Comparison of ENCODE assay signal across 10 cellular contexts in genomic region chr6:341914-342831, GRCh38. TPM values are rescaled to one million over a fixed set of nuclear protein-coding genes. Genes with fewer than 3 reads are reported as not detected.
DNase-seq lines count a peak whose midpoint lies in the region; ATAC-seq and TF ChIP-seq lines count a peak whose summit lies in the region.
"Had no signal": no experiment of that assay in that cellular context is flagged by ENCODE, and none has a peak within 500 bp of the region (broad histone marks: within the 10 kb centered on the region; RNA-seq: fewer than 3 reads in every experiment).

No MANE protein-coding gene starts in this region.

- peak; percentile 63 to 65 for ATAC-seq in activated T-cell treated with anti-CD3 and anti-CD28 coated beads, Interleukin-2, amount 50 U/mL, for 72 hours (replicated peaks in 1 of 2)
- ATAC-seq in HG02798 (IDR thresholded peaks at IDR 0.05; ENCODE audit: poor library complexity, unreplicated experiment) = peak; percentile 43
- ATAC-seq in stimulated activated naive CD8-positive, alpha-beta T cell treated with anti-CD3 and anti-CD28 coated beads, Interleukin-15, amount 100 ng/mL, for 72 hours = peak; percentile 79
- ATAC-seq: Panc1 had no signal

- H3K9me3 Mint-ChIP-seq in activated T-cell treated with anti-CD3 and anti-CD28 coated beads, Interleukin-2, amount 50 U/mL, for 72 hours = no peaks in the 10 kb centered on the region
- H3K9me3 Mint-ChIP-seq in stimulated activated naive CD8-positive, alpha-beta T cell treated with anti-CD3 and anti-CD28 coated beads, Interleukin-15, amount 100 ng/mL, for 72 hours = no peaks in the 10 kb centered on the region
- H3K9me3 Mint-ChIP-seq in activated CD4-positive, alpha-beta memory T cell treated with anti-CD3 and anti-CD28 coated beads for 36 hours = no peaks in the 10 kb centered on the region

- POLR2A ChIA-PET in activated CD4-positive, alpha-beta memory T cell treated with anti-CD3 and anti-CD28 coated beads for 36 hours (lab: Charles Lee) = no interaction called here

- peaks cover 47% of the 10 kb centered on the region for H3K4me1 Mint-ChIP-seq in activated T-cell treated with anti-CD3 and anti-CD28 coated beads, Interleukin-2, amount 50 U/mL, for 72 hours (ENCODE audit: low read depth)
- peaks cover 75% of the 10 kb centered on the region for H3K4me1 Mint-ChIP-seq in stimulated activated naive CD8-positive, alpha-beta T cell treated with anti-CD3 and anti-CD28 coated beads, Interleukin-15, amount 100 ng/mL, for 72 hours
- peaks cover 24% of the 10 kb centered on the region for H3K4me1 Mint-ChIP-seq in activated CD4-positive, alpha-beta memory T cell treated with anti-CD3 and anti-CD28 coated beads for 36 hours (ENCODE audit: low read depth)

- DNase-seq in activated T-cell treated with anti-CD3 and anti-CD28 coated beads, Interleukin-2, amount 50 U/mL, for 72 hours = peak; percentile 31 to 41
- DNase-seq in activated T-cell treated with anti-CD3 and anti-CD28 coated beads, Interleukin-2, amount 50 U/mL, for 1 hour = no peak
- DNase-seq in stimulated activated naive CD8-positive, alpha-beta T cell treated with anti-CD3 and anti-CD28 coated beads, Interleukin-15, amount 100 ng/mL, for 72 hours = peak; percentile 41 to 71
- DNase-seq in activated CD4-positive, alpha-beta memory T cell treated with anti-CD3 and anti-CD28 coated beads for 36 hours = no peak
- no peak for DNase-seq in cerebellar nuclear complex (lab: John Stamatoyannopoulos, UW)
- no peak for DNase-seq in NCI-H146 treated with DMSO at 0.1 percent for 48 hours (lab: John Stamatoyannopoulos, UW; ENCODE audit: unreplicated experiment)

- H3K27ac Mint-ChIP-seq in activated T-cell treated with anti-CD3 and anti-CD28 coated beads, Interleukin-2, amount 50 U/mL, for 72 hours = no peak overlapping the region
- H3K27ac Mint-ChIP-seq in stimulated activated naive CD8-positive, alpha-beta T cell treated with anti-CD3 and anti-CD28 coated beads, Interleukin-15, amount 100 ng/mL, for 72 hours = peak overlapping the region; percentile 69 to 77
- H3K27ac Mint-ChIP-seq in activated CD4-positive, alpha-beta memory T cell treated with anti-CD3 and anti-CD28 coated beads for 36 hours = no peak overlapping the region

- H2AFZ ChIP-seq in OCI-LY3 (ENCODE audit: low read depth, low read length) = no peak overlapping the region

- peaks cover 86% of the 10 kb centered on the region for H4K20me1 ChIP-seq in OCI-LY3 (ENCODE audit: insufficient read depth, low read length)

- H3K36me3 Mint-ChIP-seq in activated T-cell treated with anti-CD3 and anti-CD28 coated beads, Interleukin-2, amount 50 U/mL, for 72 hours (ENCODE audit: insufficient read depth in 2 of 2) = peaks cover 0 to 4% of the 10 kb centered on the region in 2 donors
- H3K36me3 Mint-ChIP-seq in activated CD4-positive, alpha-beta memory T cell treated with anti-CD3 and anti-CD28 coated beads for 36 hours = peaks cover 4% of the 10 kb centered on the region

- H3K4me1 ChIP-seq in OCI-LY3 (ENCODE audit: low read length) = peaks cover 47% of the 10 kb centered on the region

- H3K27me3 ChIP-seq in OCI-LY3 (ENCODE audit: low read depth, low read length) = peaks cover 13% of the 10 kb centered on the region; the same call in 1 of the 2 replicates

- H3K4me2 ChIP-seq in OCI-LY3 (ENCODE audit: low read length) = peak overlapping the region; percentile 54

- peaks cover 47% of the 10 kb centered on the region for H3K79me2 ChIP-seq in OCI-LY3 (ENCODE audit: low read length)

- H3K27me3 Mint-ChIP-seq in activated T-cell treated with anti-CD3 and anti-CD28 coated beads, Interleukin-2, amount 50 U/mL, for 72 hours (ENCODE audit: low read depth) = peaks cover 5% of the 10 kb centered on the region
- no peaks in the 10 kb centered on the region for H3K27me3 Mint-ChIP-seq in stimulated activated naive CD8-positive, alpha-beta T cell treated with anti-CD3 and anti-CD28 coated beads, Interleukin-15, amount 100 ng/mL, for 72 hours
- no peaks in the 10 kb centered on the region for H3K27me3 Mint-ChIP-seq in activated CD4-positive, alpha-beta memory T cell treated with anti-CD3 and anti-CD28 coated beads for 36 hours

- H3K9me3 ChIP-seq in OCI-LY3 (ENCODE audit: insufficient read depth, low read length) = no peaks in the 10 kb centered on the region

- CTCF ChIA-PET in activated CD4-positive, alpha-beta memory T cell treated with anti-CD3 and anti-CD28 coated beads for 36 hours (lab: Charles Lee) = interaction anchor here (0.8 to 0.9 kb wide), 2 partner anchors 19 to 173 kb away, joined by 3 read pairs; no protein-coding TSS in a partner anchor

- TF ChIP-seq CTCF in OCI-LY3 (IDR thresholded peaks at IDR 0.05; ENCODE audit: low read depth, low read length) = no peak

- peaks cover 52% of the 10 kb centered on the region for H3K36me3 ChIP-seq in OCI-LY3 (replicated peaks; ENCODE audit: low read depth, low read length)

- H3K27ac ChIP-seq in OCI-LY3 (ENCODE audit: low read length) = no peak overlapping the region

- H3K4me3 ChIP-seq in OCI-LY3 (ENCODE audit: low read length) = peak overlapping the region; percentile 10

- no peak overlapping the region for H3K9ac ChIP-seq in OCI-LY3 (ENCODE audit: low read length)

- intact Hi-C loops in activated CD4-positive, alpha-beta memory T cell treated with anti-CD3 and anti-CD28 coated beads for 36 hours (cut with micrococcal nuclease) = no loop called here

- peak overlapping the region; percentile 39 to 47 for H3K4me3 Mint-ChIP-seq in activated T-cell treated with anti-CD3 and anti-CD28 coated beads, Interleukin-2, amount 50 U/mL, for 72 hours
- peak overlapping the region; percentile 74 to 76 for H3K4me3 Mint-ChIP-seq in stimulated activated naive CD8-positive, alpha-beta T cell treated with anti-CD3 and anti-CD28 coated beads, Interleukin-15, amount 100 ng/mL, for 72 hours
- H3K4me3 Mint-ChIP-seq in activated CD4-positive, alpha-beta memory T cell treated with anti-CD3 and anti-CD28 coated beads for 36 hours = no peak overlapping the region

RNA-seq across cellular contexts. Expression of gene IRF4, which starts 49.4 kb away (rescaled TPM):
- 100 to 1,000 TPM; 554 to 602 TPM for total RNA-seq in activated T-cell treated with anti-CD3 and anti-CD28 coated beads, Interleukin-2, amount 50 U/mL, for 72 hours
- 100 to 1,000 TPM; 689 to 705 TPM for total RNA-seq in activated CD4-positive, alpha-beta memory T cell treated with anti-CD3 and anti-CD28 coated beads for 36 hours
- total RNA-seq: lung microvascular endothelial cell had no signal

RNA-seq across cellular contexts. Expression of gene DUSP22, which starts 49.9 kb away (rescaled TPM):
- 10 to 100 TPM; 43.6 to 48.6 TPM for total RNA-seq in activated T-cell treated with anti-CD3 and anti-CD28 coated beads, Interleukin-2, amount 50 U/mL, for 72 hours
- total RNA-seq in activated CD4-positive, alpha-beta memory T cell treated with anti-CD3 and anti-CD28 coated beads for 36 hours = 10 to 100 TPM; 28.0 to 28.7 TPM

Comparison
In these comparisons a context has a peak if more than half of its experiments do, and no peak if none do; other contexts are left out.
1. DNase-seq: peak in activated T-cell treated with anti-CD3 and anti-CD28 coated beads, Interleukin-2, amount 50 U/mL, for 72 hours (2 of 2) and stimulated activated naive CD8-positive, alpha-beta T cell treated with anti-CD3 and anti-CD28 coated beads, Interleukin-15, amount 100 ng/mL, for 72 hours (2 of 2); none in activated T-cell treated with anti-CD3 and anti-CD28 coated beads, Interleukin-2, amount 50 U/mL, for 1 hour (single experiment), activated CD4-positive, alpha-beta memory T cell treated with anti-CD3 and anti-CD28 coated beads for 36 hours (single experiment), cerebellar nuclear complex (0 of 2) and NCI-H146 treated with DMSO at 0.1 percent for 48 hours (single experiment).
2. H3K27ac Mint-ChIP-seq: peak in stimulated activated naive CD8-positive, alpha-beta T cell treated with anti-CD3 and anti-CD28 coated beads, Interleukin-15, amount 100 ng/mL, for 72 hours (2 of 2); none in activated T-cell treated with anti-CD3 and anti-CD28 coated beads, Interleukin-2, amount 50 U/mL, for 72 hours (single experiment) and activated CD4-positive, alpha-beta memory T cell treated with anti-CD3 and anti-CD28 coated beads for 36 hours (single experiment).
3. Peak in every context shown above with its lines, with median percentiles within 50 percentile points of each other: ATAC-seq.